Comparison of ENCODE assay signal across 9 cellular contexts in genomic region chrX:70432936-70433847, GRCh38. TPM values are rescaled to one million over a fixed set of nuclear protein-coding genes. Genes with fewer than 3 reads are reported as not detected.
A peak's percentile ranks its signal among the peaks of the same experiment; 100 is the strongest.
DNase-seq lines count a peak whose midpoint lies in the region; ATAC-seq, FAIRE-seq and TF ChIP-seq lines count a peak whose summit lies in the region.
"Had no signal": no experiment of that assay in that cellular context is flagged by ENCODE, and none has a peak within 500 bp of the region (broad histone marks: within the 10 kb centered on the region; RNA-seq: fewer than 3 reads in every experiment).

No MANE protein-coding gene starts in this region.

- no peak for TF ChIP-seq EP300 in gastroesophageal sphincter (IDR thresholded peaks at IDR 0.05)

- H3K27ac Mint-ChIP-seq in activated CD4-positive, alpha-beta T cell treated with anti-CD3 and anti-CD28 coated beads, Interleukin-2, amount 10 ng/mL, durations not matched to agents 24 days and 14 days = peak overlapping the region; percentile 95

- peaks cover 23% of the 10 kb centered on the region for H3K4me1 Mint-ChIP-seq in activated CD4-positive, alpha-beta T cell treated with anti-CD3 and anti-CD28 coated beads, Interleukin-2, amount 10 ng/mL, durations not matched to agents 24 days and 14 days

- peaks cover 6% of the 10 kb centered on the region for H3K27me3 Mint-ChIP-seq in activated CD4-positive, alpha-beta T cell treated with anti-CD3 and anti-CD28 coated beads, Interleukin-2, amount 10 ng/mL, durations not matched to agents 24 days and 14 days

- H3K4me3 Mint-ChIP-seq in activated CD4-positive, alpha-beta T cell treated with anti-CD3 and anti-CD28 coated beads, Interleukin-2, amount 10 ng/mL, durations not matched to agents 24 days and 14 days = peak overlapping the region; percentile 93

- intact Hi-C loops in activated CD4-positive, alpha-beta T cell treated with anti-CD3 and anti-CD28 coated beads, Interleukin-2, amount 10 ng/mL, durations not matched to agents 24 days and 14 days (cut with micrococcal nuclease) = loop anchor here (5.0 to 10.0 kb wide), 3 partner anchors 96 to 542 kb away; partner anchors contain the start of gene KIF4A
- intact Hi-C loops in pancreas (cut with DNase I) = no loop called here

- TF ChIP-seq POLR2A in gastroesophageal sphincter (IDR thresholded peaks at IDR 0.05) = no peak

- 79 to 89% methylated on average over 10 to 12 of the region's 15 CpGs for WGBS in gastroesophageal sphincter (ENCODE audit: low coverage in 1 of 2), 2 donors
- 54 to 61% methylated on average over 15 of the region's 15 CpGs for WGBS in pancreas, 2 donors

- H3K27ac ChIP-seq in VCaP (peak overlapping the region; percentile 72), gastroesophageal sphincter (peak overlapping the region in 3 of 4 donors; percentile 77 to 83 (median 79)), stomach smooth muscle (ENCODE audit: low read length) (no peak overlapping the region), substantia nigra (ENCODE audit: low read depth, low read length, poor library complexity, severe bottlenecking) (no peak overlapping the region), pancreas (peak overlapping the region in 1 of 4 donors; percentile 73)

- H3K9ac ChIP-seq in stomach smooth muscle (ENCODE audit: low read length in 2 of 2) = peak overlapping the region in 1 of 2 donors; percentile 29

- H3K9me3 ChIP-seq in gastroesophageal sphincter (no peaks in the 10 kb centered on the region), stomach smooth muscle (ENCODE audit: control insufficient read depth in 2 of 2, low read length in 2 of 2) (no peaks in the 10 kb centered on the region), pancreas (no peaks in the 10 kb centered on the region)

- FAIRE-seq in pancreas (lab: Jason Lieb, UNC) = no peak

- H3K27me3 ChIP-seq in gastroesophageal sphincter (no peaks in the 10 kb centered on the region), stomach smooth muscle (ENCODE audit: control insufficient read depth in 1 of 2, insufficient read depth in 2 of 2, low read length in 2 of 2) (peaks cover 0 to 25% of the 10 kb centered on the region in 2 donors), pancreas (peaks cover 0 to 6% (median 0%) of the 10 kb centered on the region in 4 donors)

- TF ChIP-seq CTCF in VCaP (conservative IDR thresholded peaks at IDR 0.05) = no peak
- TF ChIP-seq CTCF in gastroesophageal sphincter (IDR thresholded peaks at IDR 0.05) = no peak
- TF ChIP-seq CTCF in pancreas (IDR thresholded peaks at IDR 0.05) = no peak

- peak overlapping the region; percentile 66 to 71 for H3K4me3 ChIP-seq in gastroesophageal sphincter
- peak overlapping the region; percentile 84 for H3K4me3 ChIP-seq in stomach smooth muscle (ENCODE audit: low read length in 2 of 2)
- peak overlapping the region in 2 of 4 donors; percentile 36 to 54 for H3K4me3 ChIP-seq in pancreas

- ATAC-seq in gastroesophageal sphincter (no peak), pancreas (no peak)

- no peak for DNase-seq in activated CD4-positive, alpha-beta T cell treated with anti-CD3 and anti-CD28 coated beads, Interleukin-2, amount 10 ng/mL, durations not matched to agents 24 days and 14 days
- DNase-seq in activated CD4-positive, alpha-beta T cell treated with anti-CD3 and anti-CD28 coated beads, Interleukin-2, amount 50 U/mL, for 48 hours = no peak
- no peak for DNase-seq in substantia nigra (lab: John Stamatoyannopoulos, UW)
- DNase-seq in kidney glomerular epithelial cell (lab: John Stamatoyannopoulos, UW) = no peak
- no peak for DNase-seq in pancreas

- no peaks in the 10 kb centered on the region for H3K36me3 Mint-ChIP-seq in activated CD4-positive, alpha-beta T cell treated with anti-CD3 and anti-CD28 coated beads, Interleukin-2, amount 10 ng/mL, durations not matched to agents 24 days and 14 days (ENCODE audit: low read depth)

- H3K4me1 ChIP-seq in gastroesophageal sphincter = peaks cover 0 to 14% (median 0%) of the 10 kb centered on the region in 3 donors
- peaks cover 10% of the 10 kb centered on the region for H3K4me1 ChIP-seq in stomach smooth muscle (ENCODE audit: control insufficient read depth, insufficient read depth, low read length)
- H3K4me1 ChIP-seq in pancreas = no peaks in the 10 kb centered on the region

- H3K36me3 ChIP-seq in gastroesophageal sphincter = no peaks in the 10 kb centered on the region
- H3K36me3 ChIP-seq in stomach smooth muscle (ENCODE audit: control insufficient read depth in 2 of 2, insufficient read depth in 2 of 2, low read length in 2 of 2) = no peaks in the 10 kb centered on the region
- H3K36me3 ChIP-seq in pancreas = no peaks in the 10 kb centered on the region

- no peaks in the 10 kb centered on the region for H3K9me3 Mint-ChIP-seq in activated CD4-positive, alpha-beta T cell treated with anti-CD3 and anti-CD28 coated beads, Interleukin-2, amount 10 ng/mL, durations not matched to agents 24 days and 14 days

RNA-seq across cellular contexts. Expression of gene GDPD2, which starts 10.1 kb away (rescaled TPM):
- total RNA-seq in activated CD4-positive, alpha-beta T cell treated with anti-CD3 and anti-CD28 coated beads, Interleukin-2, amount 10 ng/mL, durations not matched to agents 24 days and 14 days = 0.12 and 0.19 TPM in 2 replicates
- total RNA-seq in gastroesophageal sphincter (under 1 TPM in 1 of 4 donors, not detected in 3; 0.35 TPM), pancreas (not detected)
- not detected for polyA plus RNA-seq in pancreas
- total RNA-seq: Daoy had no signal

RNA-seq across cellular contexts. Expression of gene DLG3, which starts 11.4 kb away (rescaled TPM):
- total RNA-seq in activated CD4-positive, alpha-beta T cell treated with anti-CD3 and anti-CD28 coated beads, Interleukin-2, amount 10 ng/mL, durations not matched to agents 24 days and 14 days = 31.9 and 41.1 TPM in 2 replicates
- total RNA-seq in gastroesophageal sphincter (10 to 100 TPM; 22.3 to 46.2 (median 26.8) TPM), pancreas (10 to 100 TPM; 35.3 to 55.7 (median 47.1) TPM)
- polyA plus RNA-seq in pancreas = 10 to 100 TPM; 18.7 to 19.0 TPM

Comparison
In these comparisons a context has a peak if more than half of its experiments do, and no peak if none do; other contexts are left out.
1. H3K27ac ChIP-seq: peak in VCaP (single experiment) and gastroesophageal sphincter (3 of 4); none in stomach smooth muscle (single experiment) and substantia nigra (single experiment).